11 cellular contexts compared by ENCODE assay signal in the genomic region with DNA sequence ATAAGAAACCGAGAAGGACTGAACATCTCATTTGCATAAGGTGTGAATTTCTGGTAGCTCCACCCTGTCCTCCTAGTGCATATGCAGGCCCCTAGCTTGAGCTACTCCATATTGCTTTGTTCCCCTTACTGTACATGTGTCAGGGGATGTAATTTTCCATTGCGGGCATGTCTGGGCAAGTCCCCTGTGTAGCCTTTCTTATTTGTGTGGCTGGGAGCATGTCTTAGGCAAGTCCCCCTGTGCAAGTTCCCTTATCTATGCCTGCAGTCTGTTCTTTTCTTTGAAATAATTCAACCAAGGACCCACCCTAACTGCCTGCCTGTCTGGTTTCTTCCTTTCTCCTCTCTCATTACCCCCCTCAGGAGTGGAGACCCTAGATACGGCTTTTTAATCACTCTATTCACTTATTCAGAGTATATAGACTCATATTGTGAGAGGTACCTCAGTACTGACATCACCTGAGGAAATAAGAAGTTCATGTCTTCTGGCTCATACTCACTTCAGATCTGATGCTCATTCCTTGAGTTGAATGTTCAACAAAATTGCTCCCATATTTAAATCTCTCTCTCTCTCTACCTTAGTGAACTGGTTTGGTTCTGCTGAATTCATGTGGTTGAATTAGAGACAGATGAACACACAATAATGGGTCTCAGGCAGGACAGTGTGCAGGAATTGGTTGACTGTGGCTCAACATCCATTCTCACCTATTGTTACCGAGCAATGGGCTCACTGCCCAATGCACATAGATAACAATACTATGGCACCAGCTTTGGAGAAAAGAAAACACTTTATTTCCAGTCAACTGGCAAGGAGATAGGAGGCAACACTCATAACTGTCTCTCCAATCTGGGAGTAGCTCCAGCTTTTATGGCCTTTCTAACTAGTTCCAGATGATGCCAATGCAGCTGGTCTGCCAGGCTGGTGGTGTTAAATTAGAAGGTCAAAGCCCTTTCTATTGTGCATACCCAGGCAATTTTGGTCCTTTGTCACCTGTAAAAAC. TPM values are rescaled to one million over a fixed set of nuclear protein-coding genes. Genes with fewer than 3 reads are reported as not detected.
DNase-seq lines count a peak whose midpoint lies in the region; TF ChIP-seq lines count a peak whose summit lies in the region.
"Had no signal": no experiment of that assay in that cellular context is flagged by ENCODE, and none has a peak within 500 bp of the region (broad histone marks: within the 10 kb centered on the region; RNA-seq: fewer than 3 reads in every experiment).

No MANE protein-coding gene starts in this region.

- H3K36me3 Mint-ChIP-seq in activated CD4-positive, alpha-beta T cell treated with anti-CD3 and anti-CD28 coated beads, Interleukin-2, amount 10 ng/mL, durations not matched to agents 24 days and 14 days (ENCODE audit: low read depth) = peaks cover 7% of the 10 kb centered on the region
- H3K36me3 Mint-ChIP-seq in IgD-negative memory B cell (no peaks in the 10 kb centered on the region), neural progenitor cell (no peaks in the 10 kb centered on the region)

- peaks cover 15% of the 10 kb centered on the region for H3K27me3 Mint-ChIP-seq in activated CD4-positive, alpha-beta T cell treated with anti-CD3 and anti-CD28 coated beads, Interleukin-2, amount 10 ng/mL, durations not matched to agents 24 days and 14 days
- H3K27me3 Mint-ChIP-seq in IgD-negative memory B cell = peaks cover 1% of the 10 kb centered on the region
- no peaks in the 10 kb centered on the region for H3K27me3 Mint-ChIP-seq in neural progenitor cell (ENCODE audit: insufficient read depth, low read depth)

- peaks cover 6% of the 10 kb centered on the region for H3K9me3 Mint-ChIP-seq in activated CD4-positive, alpha-beta T cell treated with anti-CD3 and anti-CD28 coated beads, Interleukin-2, amount 10 ng/mL, durations not matched to agents 24 days and 14 days
- H3K9me3 Mint-ChIP-seq in IgD-negative memory B cell (peaks cover 0 to 6% (median 5%) of the 10 kb centered on the region in 3 donors), neural progenitor cell (peaks cover 2% of the 10 kb centered on the region)

- H3K4me1 ChIP-seq in neural progenitor cell = peaks cover 7% of the 10 kb centered on the region
- H3K4me1 ChIP-seq: lower lobe of right lung, Peyer's patch had no signal

- H3K4me3 Mint-ChIP-seq in activated CD4-positive, alpha-beta T cell treated with anti-CD3 and anti-CD28 coated beads, Interleukin-2, amount 10 ng/mL, durations not matched to agents 24 days and 14 days = no peak overlapping the region
- H3K4me3 Mint-ChIP-seq in IgD-negative memory B cell (peak overlapping the region in 1 of 4 donors; percentile 41), neural progenitor cell (no peak overlapping the region)

- peak overlapping the region; percentile 31 for H2AFZ ChIP-seq in neural progenitor cell (replicated peaks)

- H3K27ac Mint-ChIP-seq in activated CD4-positive, alpha-beta T cell treated with anti-CD3 and anti-CD28 coated beads, Interleukin-2, amount 10 ng/mL, durations not matched to agents 24 days and 14 days = peak overlapping the region; percentile 19
- peak overlapping the region in 2 of 3 donors; percentile 35 to 42 for H3K27ac Mint-ChIP-seq in IgD-negative memory B cell
- no peak overlapping the region for H3K27ac Mint-ChIP-seq in neural progenitor cell
- H3K27ac Mint-ChIP-seq: progenitor cell of endocrine pancreas had no signal

- no peaks in the 10 kb centered on the region for H3F3A ChIP-seq in neural progenitor cell (ENCODE audit: low read depth)

- H3K9me3 ChIP-seq in neural progenitor cell (ENCODE audit: low read depth) = no peaks in the 10 kb centered on the region
- H3K9me3 ChIP-seq: lower lobe of right lung had no signal

- H3K27me3 ChIP-seq in neural progenitor cell = no peaks in the 10 kb centered on the region
- H3K27me3 ChIP-seq: Peyer's patch had no signal

- intact Hi-C loops in activated CD4-positive, alpha-beta T cell treated with anti-CD3 and anti-CD28 coated beads, Interleukin-2, amount 10 ng/mL, durations not matched to agents 24 days and 14 days (cut with micrococcal nuclease) = no loop called here

- H3K79me2 ChIP-seq in neural progenitor cell (ENCODE audit: low read depth) = no peaks in the 10 kb centered on the region

- no peaks in the 10 kb centered on the region for H4K20me1 ChIP-seq in neural progenitor cell (ENCODE audit: low read depth)

- peaks cover 3% of the 10 kb centered on the region for H3K4me1 Mint-ChIP-seq in activated CD4-positive, alpha-beta T cell treated with anti-CD3 and anti-CD28 coated beads, Interleukin-2, amount 10 ng/mL, durations not matched to agents 24 days and 14 days
- H3K4me1 Mint-ChIP-seq in IgD-negative memory B cell (peaks cover 3 to 13% (median 11%) of the 10 kb centered on the region in 3 donors), neural progenitor cell (peaks cover 8% of the 10 kb centered on the region)

- no peak overlapping the region for H3K4me3 ChIP-seq in neural progenitor cell
- H3K4me3 ChIP-seq: lower lobe of right lung, Peyer's patch had no signal

- no peak for DNase-seq in activated CD4-positive, alpha-beta T cell treated with anti-CD3 and anti-CD28 coated beads, Interleukin-2, amount 10 ng/mL, durations not matched to agents 24 days and 14 days
- no peak for DNase-seq in activated CD4-positive, alpha-beta T cell treated with anti-CD3 and anti-CD28 coated beads, Interleukin-2, amount 50 U/mL, for 4 hours
- DNase-seq in astrocyte of the hippocampus (ENCODE audit: low read depth, low spot score) (peak; percentile 20), neural progenitor cell (ENCODE audit: low spot score) (no peak), cerebellum (ENCODE audit: low spot score) (no peak)
- DNase-seq in effector CD8-positive, alpha-beta T cell (lab: John Stamatoyannopoulos, UW) = no peak
- no peak for DNase-seq in stimulated activated CD4-positive, alpha-beta T cell treated with anti-CD3 and anti-CD28 coated beads, Interleukin-12 subunit alpha, Interleukin-12 subunit beta, amount 100 ng/mL, for 4 hours
- DNase-seq: lower lobe of right lung, Peyer's patch had no signal

- no peak overlapping the region for H3K4me2 ChIP-seq in neural progenitor cell

- H3K36me3 ChIP-seq in neural progenitor cell = no peaks in the 10 kb centered on the region
- H3K36me3 ChIP-seq: lower lobe of right lung, Peyer's patch had no signal

- H3K27ac ChIP-seq in neural progenitor cell = no peak overlapping the region
- H3K27ac ChIP-seq: lower lobe of right lung, Peyer's patch had no signal

- TF ChIP-seq CTCF in neural progenitor cell (IDR thresholded peaks at IDR 0.05) = no peak

- H3K9ac ChIP-seq in neural progenitor cell = no peak overlapping the region

RNA-seq across cellular contexts. Expression of a gene that starts 27.9 kb away (rescaled TPM):
- 4.4 and 5.5 TPM in 2 replicates for total RNA-seq in activated CD4-positive, alpha-beta T cell treated with anti-CD3 and anti-CD28 coated beads, Interleukin-2, amount 10 ng/mL, durations not matched to agents 24 days and 14 days
- polyA plus RNA-seq in IgD-negative memory B cell = 4.8 TPM
- 1.3 and 3.4 TPM in 2 replicates for total RNA-seq in neural progenitor cell (ENCODE audit: low replicate concordance)
- total RNA-seq in cerebellum = 5.1 TPM
